In the genomic region with DNA sequence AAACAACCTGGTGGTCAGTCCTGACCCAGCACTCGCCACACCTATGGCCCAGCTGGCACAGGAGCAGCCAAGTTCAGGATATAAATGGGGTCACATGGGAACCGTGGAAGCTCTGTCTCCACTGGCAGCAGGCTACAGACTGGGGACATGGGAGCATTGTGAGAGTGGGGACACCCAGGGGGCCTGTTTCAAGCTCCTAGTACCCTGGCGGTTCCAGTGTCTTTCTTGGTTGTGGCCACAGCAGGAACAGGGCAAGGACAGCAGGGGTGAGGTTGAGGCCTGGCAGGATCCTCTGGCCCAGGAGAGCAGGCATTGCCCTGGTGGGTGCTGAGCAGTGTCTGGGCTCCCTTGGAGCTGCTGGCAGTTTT, we compare ENCODE assay signal across 8 cellular contexts. TPM values are rescaled to one million over a fixed set of nuclear protein-coding genes. Genes with fewer than 3 reads are reported as not detected.
A peak's percentile ranks its signal among the peaks of the same experiment; 100 is the strongest.
DNase-seq lines count a peak whose midpoint lies in the region; ATAC-seq and TF ChIP-seq lines count a peak whose summit lies in the region.

No MANE protein-coding gene starts in this region.

- H3K9me3 ChIP-seq in heart right ventricle: no peaks in the 10 kb centered on the region
- H3K9me3 ChIP-seq in adrenal gland (replicated peaks in 1 of 3): no peaks in the 10 kb centered on the region
- H3K9me3 ChIP-seq in uterus: no peaks in the 10 kb centered on the region

- no peak overlapping the region for H3K4ac ChIP-seq in mesendoderm (ENCODE audit: low read depth, low read length)

- ATAC-seq in heart right ventricle: peak in 1 of 8 donors; percentile 0

- H4K5ac ChIP-seq in mesendoderm (ENCODE audit: low read length): no peak overlapping the region

- peak overlapping the region; percentile 89 for H3K23ac ChIP-seq in mesendoderm (ENCODE audit: low read length)

- peaks cover 29% of the 10 kb centered on the region for H3K79me2 ChIP-seq in mesendoderm (ENCODE audit: control insufficient read depth, insufficient read depth, low read length)

- H2BK5ac ChIP-seq in mesendoderm (ENCODE audit: low read length): no peak overlapping the region

- no peak overlapping the region for H4K8ac ChIP-seq in mesendoderm (ENCODE audit: low read depth, low read length)

- H3K27ac ChIP-seq in heart right ventricle: peak overlapping the region in 9 of 10 donors; percentile 87 to 98 (median 93)
- H3K27ac ChIP-seq in adrenal gland: peak overlapping the region in 3 of 5 donors; percentile 42 to 96 (median 67)
- no peak overlapping the region for H3K27ac ChIP-seq in mesendoderm (ENCODE audit: low read depth, low read length)
- peak overlapping the region in 1 of 2 donors; percentile 89 for H3K27ac ChIP-seq in uterus

- TF ChIP-seq CTCF in heart right ventricle (IDR thresholded peaks at IDR 0.05) (no peak), adrenal gland (IDR thresholded peaks at IDR 0.05) (no peak), uterus (IDR thresholded peaks at IDR 0.05) (no peak)

- TF ChIP-seq POLR2A in adrenal gland (IDR thresholded peaks at IDR 0.05) (no peak), uterus (IDR thresholded peaks at IDR 0.05) (no peak)

- H3K4me3 ChIP-seq in heart right ventricle: peak overlapping the region in 9 of 10 donors; percentile 46 to 94 (median 80)
- peak overlapping the region in 1 of 4 donors; percentile 93 for H3K4me3 ChIP-seq in adrenal gland
- H3K4me3 ChIP-seq in mesendoderm (ENCODE audit: low read length): no peak overlapping the region
- peak overlapping the region; percentile 66 to 79 for H3K4me3 ChIP-seq in uterus

- H2BK120ac ChIP-seq in mesendoderm (ENCODE audit: low read depth, low read length): no peak overlapping the region

- H3K4me1 ChIP-seq in heart right ventricle (peaks cover 53 to 90% (median 77%) of the 10 kb centered on the region in 9 donors), adrenal gland (replicated peaks in 1 of 2) (peaks cover 24 to 74% of the 10 kb centered on the region in 2 donors), mesendoderm (ENCODE audit: control insufficient read depth, low read depth, low read length) (peaks cover 12% of the 10 kb centered on the region), uterus (peaks cover 3 to 30% of the 10 kb centered on the region in 2 donors)

- peak overlapping the region; percentile 98 for H3K4me2 ChIP-seq in mesendoderm (ENCODE audit: low read length)

- no peak overlapping the region for H2BK15ac ChIP-seq in mesendoderm (replicated peaks; ENCODE audit: low read depth)

- H3K27me3 ChIP-seq in heart right ventricle (no peaks in the 10 kb centered on the region), adrenal gland (no peaks in the 10 kb centered on the region), mesendoderm (ENCODE audit: insufficient read depth, low read length, poor library complexity) (no peaks in the 10 kb centered on the region), uterus (no peaks in the 10 kb centered on the region)

- DNase-seq in heart right ventricle: no peak
- no peak for DNase-seq in cardiac septum (ENCODE audit: low spot score)
- DNase-seq in adrenal gland: no peak
- DNase-seq in mesendoderm: no peak
- no peak for DNase-seq in uterus
- no peak for DNase-seq in NCI-H1105 treated with DMSO at 0.1 percent for 48 hours (lab: John Stamatoyannopoulos, UW)
- no peak for DNase-seq in NCI-H2029 (lab: John Stamatoyannopoulos, UW)
- no peak for DNase-seq in ACHN

- H3K9ac ChIP-seq in mesendoderm (ENCODE audit: low read length): peak overlapping the region; percentile 75

- in situ Hi-C loops in ACHN (cut with HindIII; ENCODE audit: low pct_ligation_motif_present, low pct_unique_long_range_greater_than_20kb, low sequenced_read_pairs): no loop called here

- intact Hi-C loops in heart right ventricle (cut with DNase I): loop anchor here in 5 of 10 donors (5.0 to 10.0 kb wide), 4 partner anchors 59 to 421 kb away; a partner anchor contains a TSS
- intact Hi-C loops in cardiac septum (cut with DNase I): loop anchor here (2.0 kb wide), 1 partner anchor 153 kb away; no protein-coding TSS in a partner anchor
- intact Hi-C loops in adrenal gland (cut with DNase I): no loop called here
- intact Hi-C loops in uterus (cut with DNase I; ENCODE audit: low total_unique reads): no loop called here

- peaks cover 37% of the 10 kb centered on the region for H3K79me1 ChIP-seq in mesendoderm (ENCODE audit: low read length)

- H3K56ac ChIP-seq in mesendoderm (ENCODE audit: low read length): peak overlapping the region; percentile 95

- 15 to 34% methylated on average over 3 of the region's 3 CpGs for WGBS in heart right ventricle, 2 donors
- 14 to 30% (median 25%) methylated on average over 2 to 3 of the region's 3 CpGs for WGBS in adrenal gland, 4 donors
- WGBS in mesendoderm (ENCODE audit: extremely low coverage, insufficient coverage, low lambda C conversion rate): no CpG with 5 or more reads among the region's 3 CpGs

- peaks cover 0 to 5% (median 0%) of the 10 kb centered on the region in 9 donors for H3K36me3 ChIP-seq in heart right ventricle
- H3K36me3 ChIP-seq in adrenal gland (replicated peaks in 1 of 2): no peaks in the 10 kb centered on the region
- no peaks in the 10 kb centered on the region for H3K36me3 ChIP-seq in mesendoderm (ENCODE audit: control insufficient read depth, insufficient read depth, low read length)
- no peaks in the 10 kb centered on the region for H3K36me3 ChIP-seq in uterus

- H2AK5ac ChIP-seq in mesendoderm (ENCODE audit: low read length): peak overlapping the region; percentile 82

- H3K18ac ChIP-seq in mesendoderm (ENCODE audit: low read length): no peak overlapping the region

RNA-seq across cellular contexts. Expression of a gene that starts 1.9 kb away (rescaled TPM):
- total RNA-seq in heart right ventricle (10 to 100 TPM; 20.3 to 48.6 (median 24.8) TPM), cardiac septum (29.5 TPM), adrenal gland (10 to 100 TPM; 13.8 to 59.4 (median 30.1) TPM), uterus (10 to 100 TPM in 3 of 4 donors, 1 to 10 TPM in 1; 4.9 to 41.6 (median 26.4) TPM)
- polyA plus RNA-seq in heart right ventricle (10 to 100 TPM; 19.7 to 35.2 TPM), adrenal gland (10 to 100 TPM; 20.5 to 46.4 (median 25.8) TPM)
- polyA plus RNA-seq in mesendoderm (2013, experiment 1 of 2): 26.0 TPM
- polyA plus RNA-seq in mesendoderm (2013, experiment 2 of 2): 26.9 TPM

RNA-seq across cellular contexts. Expression of a gene that starts 28.8 kb away (rescaled TPM):
- total RNA-seq in heart right ventricle: 10 to 100 TPM in 4 of 10 donors, 1 to 10 TPM in 6; 6.3 to 47.4 (median 9.0) TPM
- 10 to 100 TPM in 1 of 2 donors, under 1 TPM in 1; 0.03 to 18.4 TPM for polyA plus RNA-seq in heart right ventricle
- 7.9 TPM for total RNA-seq in cardiac septum
- 10 to 100 TPM in 1 of 8 donors, 1 to 10 TPM in 6, not detected in 1; 1.6 to 11.2 (median 5.1) TPM for total RNA-seq in adrenal gland
- 10 to 100 TPM in 1 of 3 donors, 1 to 10 TPM in 1, under 1 TPM in 1; 0.88 to 12.5 (median 7.3) TPM for polyA plus RNA-seq in adrenal gland
- polyA plus RNA-seq in mesendoderm (2013, experiment 1 of 2): not detected
- polyA plus RNA-seq in mesendoderm (2013, experiment 2 of 2): not detected
- 1 to 10 TPM in 1 of 4 donors, not detected in 3; 1.5 TPM for total RNA-seq in uterus

RNA-seq across cellular contexts. Expression of a gene that starts 35.1 kb away (rescaled TPM):
- total RNA-seq in heart right ventricle (under 1 TPM in 1 of 10 donors, not detected in 9; 0.11 TPM), cardiac septum (not detected), adrenal gland (not detected), uterus (not detected)
- polyA plus RNA-seq in heart right ventricle (not detected), adrenal gland (not detected)
- not detected for polyA plus RNA-seq in mesendoderm (2013, experiment 1 of 2)
- polyA plus RNA-seq in mesendoderm (2013, experiment 2 of 2): not detected

RNA-seq across cellular contexts. Expression of a gene that starts 42.6 kb away (rescaled TPM):
- total RNA-seq in heart right ventricle (1 to 10 TPM in 7 of 10 donors, under 1 TPM in 2, not detected in 1; 0.64 to 6.1 (median 1.3) TPM), cardiac septum (0.67 TPM), adrenal gland (1 to 10 TPM in 2 of 8 donors, under 1 TPM in 4, not detected in 2; 0.51 to 3.6 (median 0.75) TPM), uterus (not detected)
- polyA plus RNA-seq in heart right ventricle (10 to 100 TPM in 1 of 2 donors, under 1 TPM in 1; 0.04 to 14.6 TPM), adrenal gland (10 to 100 TPM in 2 of 3 donors, 1 to 10 TPM in 1; 1.1 to 24.1 (median 24.0) TPM)
- polyA plus RNA-seq in mesendoderm (2013, experiment 1 of 2): 0.22 TPM
- 0.24 TPM for polyA plus RNA-seq in mesendoderm (2013, experiment 2 of 2)

RNA-seq across cellular contexts. Expression of a gene that starts 58.5 kb away (rescaled TPM):
- total RNA-seq in heart right ventricle (under 1 TPM in 6 of 10 donors, not detected in 4; 0.13 to 0.53 (median 0.42) TPM), cardiac septum (0.30 TPM), adrenal gland (under 1 TPM in 1 of 8 donors, not detected in 7; 0.96 TPM), uterus (1 to 10 TPM in 1 of 4 donors, under 1 TPM in 1, not detected in 2; 0.29 to 6.2 TPM)
- polyA plus RNA-seq in heart right ventricle (under 1 TPM; 0.20 to 0.88 TPM), adrenal gland (1 to 10 TPM in 1 of 3 donors, not detected in 2; 2.2 TPM)
- 0.01 TPM for polyA plus RNA-seq in mesendoderm (2013, experiment 1 of 2)
- polyA plus RNA-seq in mesendoderm (2013, experiment 2 of 2): 0.03 TPM
